In genomic region chr22:17114958-17115235, GRCh38 we compare ENCODE assay signal across 17 cellular contexts. TPM values are rescaled to one million over a fixed set of nuclear protein-coding genes. Genes with fewer than 3 reads are reported as not detected.
"Had no signal": no experiment of that assay in that cellular context is flagged by ENCODE, and none has a peak within 500 bp of the region (broad histone marks: within the 10 kb centered on the region; RNA-seq: fewer than 3 reads in every experiment).

No MANE protein-coding gene starts in this region.

- H3K9me3 Mint-ChIP-seq: activated CD4-positive, alpha-beta T cell treated with anti-CD3 and anti-CD28 coated beads, Interleukin-2, amount 10 ng/mL, durations not matched to agents 24 days and 14 days; activated T-helper 1 cell treated with anti-CD3 and anti-CD28 coated beads, Interleukin-12 subunit alpha, Interleukin-12 subunit beta, Interleukin-2, Interleukin-4 antibody, amounts not matched to agents 30 ng/mL and 10 ng/mL and 1 ng/mL, durations not matched to agents 14 hours and 24 hours and 36 hours; endodermal cell; stimulated activated memory B cell treated with anti-CD40 and anti-IgM and Interleukin-4, amounts not matched to agents 10 μg/mL and 1 μg/mL and 100 μg/mL, for 72 hours; T-helper 2 cell treated with Interferon-gamma antibody and Interleukin-4, amounts not matched to agents 5 μg/mL and 100 μg/mL, for 36 hours had no signal

- H3K4me3 Mint-ChIP-seq: activated T-helper 1 cell treated with anti-CD3 and anti-CD28 coated beads, Interleukin-12 subunit alpha, Interleukin-12 subunit beta, Interleukin-2, Interleukin-4 antibody, amounts not matched to agents 30 ng/mL and 10 ng/mL and 1 ng/mL, durations not matched to agents 14 hours and 24 hours and 36 hours; endodermal cell; stimulated activated memory B cell treated with anti-CD40 and anti-IgM and Interleukin-4, amounts not matched to agents 10 μg/mL and 1 μg/mL and 100 μg/mL, for 72 hours had no signal

- H3K4me1 ChIP-seq: pancreas had no signal

- H3K9me3 ChIP-seq: gastroesophageal sphincter, pancreas, thyroid gland had no signal

- H3K4me3 ChIP-seq: gastroesophageal sphincter, pancreas, thyroid gland had no signal

- H3K27me3 ChIP-seq: pancreas, thyroid gland had no signal

- H3K27ac Mint-ChIP-seq: activated T-helper 1 cell treated with anti-CD3 and anti-CD28 coated beads, Interleukin-12 subunit alpha, Interleukin-12 subunit beta, Interleukin-2, Interleukin-4 antibody, amounts not matched to agents 30 ng/mL and 10 ng/mL and 1 ng/mL, durations not matched to agents 14 hours and 24 hours and 36 hours; endodermal cell; stimulated activated memory B cell treated with anti-CD40 and anti-IgM and Interleukin-4, amounts not matched to agents 10 μg/mL and 1 μg/mL and 100 μg/mL, for 72 hours; T-helper 2 cell treated with Interferon-gamma antibody and Interleukin-4, amounts not matched to agents 5 μg/mL and 100 μg/mL, for 36 hours had no signal

- DNase-seq: activated CD4-positive, alpha-beta T cell treated with anti-CD3 and anti-CD28 coated beads, Interleukin-2, amount 10 ng/mL, durations not matched to agents 24 days and 14 days; activated CD4-positive, CD25-positive, alpha-beta regulatory T cell; activated naive CD4-positive, alpha-beta T cell treated with anti-CD3 and anti-CD28 coated beads, Interleukin-2, amount 50 U/mL, for 16 hours; amygdala; brain microvascular endothelial cell; cerebellar nuclear complex; endodermal cell; erythroblast; pancreas; stimulated activated CD4-positive, alpha-beta T cell treated with anti-CD3 and anti-CD28 coated beads, Interleukin-12 subunit alpha, Interleukin-12 subunit beta, amount 100 ng/mL, for 4 hours; thyroid gland had no signal

- ATAC-seq: gastroesophageal sphincter; left lobe of liver; pancreas; stimulated activated memory B cell treated with anti-CD40 and anti-IgM and Interleukin-4, amounts not matched to agents 10 μg/mL and 1 μg/mL and 100 μg/mL, for 72 hours had no signal

- H3K27ac ChIP-seq: brain microvascular endothelial cell, gastroesophageal sphincter, pancreas, thyroid gland had no signal

- H3K36me3 ChIP-seq: pancreas had no signal

RNA-seq across cellular contexts. Expression of gene TMEM121B, which starts 6.3 kb away (rescaled TPM):
- polyA plus RNA-seq: keratinocyte had no signal
